ENCODE assay signal across 18 cellular contexts in the genomic region with DNA sequence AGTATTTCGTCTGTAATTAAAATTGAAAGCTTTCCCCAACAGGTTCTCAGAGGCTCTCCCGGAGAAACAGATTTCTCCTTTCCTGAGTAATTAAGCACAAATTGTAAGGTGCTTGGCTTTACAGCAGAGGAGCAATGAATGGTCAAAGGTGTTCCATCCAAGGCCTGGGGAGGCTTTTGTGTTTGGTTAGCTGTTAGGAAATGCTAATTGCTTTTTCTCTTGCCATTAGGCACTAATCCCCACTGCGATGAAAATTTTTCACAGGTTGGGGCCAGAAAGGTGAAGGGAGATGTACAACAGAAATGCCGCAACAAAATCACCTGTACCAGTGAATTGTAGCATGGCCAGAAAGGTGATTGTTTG.
"Had no signal": no experiment of that assay in that cellular context is flagged by ENCODE, and none has a peak within 500 bp of the region (broad histone marks: within the 10 kb centered on the region; RNA-seq: fewer than 3 reads in every experiment).

No MANE protein-coding gene starts in this region.

- H2AFZ ChIP-seq: parathyroid adenoma had no signal

- H3K79me2 ChIP-seq: parathyroid adenoma had no signal

- H3K4me1 ChIP-seq: ascending aorta, gastrocnemius medialis, lower lobe of right lung, sigmoid colon, spleen, testis had no signal

- H3K27ac Mint-ChIP-seq: activated CD4-positive, alpha-beta memory T cell treated with anti-CD3 and anti-CD28 coated beads for 36 hours; activated CD8-positive, alpha-beta memory T cell treated with anti-CD3 and anti-CD28 coated beads, Interleukin-2, amount 10 ng/mL, durations not matched to agents 7 days and 5 days; activated naive CD4-positive, alpha-beta T cell treated with anti-CD3 and anti-CD28 coated beads, Interleukin-2, amount 10 ng/mL, durations not matched to agents 7 days and 5 days; activated T-helper 2 cell treated with anti-CD3 and anti-CD28 coated beads, Interferon-gamma antibody, Interleukin-2, Interleukin-4, amounts not matched to agents 10 μg/mL and 5 μg/mL and 100 μg/mL, durations not matched to agents 14 hours and 24 hours and 36 hours; dendritic cell treated with granulocyte-macrophage colony-stimulating factor and Interleukin-4, amounts not matched to agents 40 ng/mL and 50 ng/mL, for 4 days; mesothelial cell of epicardium; stimulated activated naive CD8-positive, alpha-beta T cell treated with anti-CD3 and anti-CD28 coated beads, Interleukin-15, amount 100 ng/mL, for 72 hours had no signal

- FAIRE-seq: bronchial epithelial cell had no signal

- H3K27me3 Mint-ChIP-seq: activated CD4-positive, alpha-beta memory T cell treated with anti-CD3 and anti-CD28 coated beads for 36 hours; activated CD8-positive, alpha-beta memory T cell treated with anti-CD3 and anti-CD28 coated beads, Interleukin-2, amount 10 ng/mL, durations not matched to agents 7 days and 5 days; activated naive CD4-positive, alpha-beta T cell treated with anti-CD3 and anti-CD28 coated beads, Interleukin-2, amount 10 ng/mL, durations not matched to agents 7 days and 5 days; dendritic cell treated with granulocyte-macrophage colony-stimulating factor and Interleukin-4, amounts not matched to agents 40 ng/mL and 50 ng/mL, for 4 days had no signal

- H3K4me1 Mint-ChIP-seq: activated CD8-positive, alpha-beta memory T cell treated with anti-CD3 and anti-CD28 coated beads, Interleukin-2, amount 10 ng/mL, durations not matched to agents 7 days and 5 days; activated naive CD4-positive, alpha-beta T cell treated with anti-CD3 and anti-CD28 coated beads, Interleukin-2, amount 10 ng/mL, durations not matched to agents 7 days and 5 days; stimulated activated naive CD8-positive, alpha-beta T cell treated with anti-CD3 and anti-CD28 coated beads, Interleukin-15, amount 100 ng/mL, for 72 hours had no signal

- DNase-seq: activated CD4-positive, alpha-beta memory T cell treated with anti-CD3 and anti-CD28 coated beads for 36 hours; activated CD8-positive, alpha-beta memory T cell treated with anti-CD3 and anti-CD28 coated beads, Interleukin-2, amount 10 ng/mL, durations not matched to agents 7 days and 5 days; activated naive CD4-positive, alpha-beta T cell treated with anti-CD3 and anti-CD28 coated beads, Interleukin-2, amount 10 ng/mL, durations not matched to agents 7 days and 5 days; activated T-cell treated with anti-CD3 and anti-CD28 coated beads, Interleukin-2, amount 50 U/mL, for 1 hour; gastrocnemius medialis; left colon; lower lobe of right lung; sigmoid colon; spleen; stimulated activated naive CD8-positive, alpha-beta T cell treated with anti-CD3 and anti-CD28 coated beads, Interleukin-15, amount 100 ng/mL, for 72 hours; T1000; testis had no signal

- H3K9me3 Mint-ChIP-seq: activated CD4-positive, alpha-beta memory T cell treated with anti-CD3 and anti-CD28 coated beads for 36 hours; activated naive CD4-positive, alpha-beta T cell treated with anti-CD3 and anti-CD28 coated beads, Interleukin-2, amount 10 ng/mL, durations not matched to agents 7 days and 5 days; activated T-helper 2 cell treated with anti-CD3 and anti-CD28 coated beads, Interferon-gamma antibody, Interleukin-2, Interleukin-4, amounts not matched to agents 10 μg/mL and 5 μg/mL and 100 μg/mL, durations not matched to agents 14 hours and 24 hours and 36 hours; dendritic cell treated with granulocyte-macrophage colony-stimulating factor and Interleukin-4, amounts not matched to agents 40 ng/mL and 50 ng/mL, for 4 days; stimulated activated naive CD8-positive, alpha-beta T cell treated with anti-CD3 and anti-CD28 coated beads, Interleukin-15, amount 100 ng/mL, for 72 hours had no signal

- H3K36me3 Mint-ChIP-seq: activated CD4-positive, alpha-beta memory T cell treated with anti-CD3 and anti-CD28 coated beads for 36 hours; activated CD8-positive, alpha-beta memory T cell treated with anti-CD3 and anti-CD28 coated beads, Interleukin-2, amount 10 ng/mL, durations not matched to agents 7 days and 5 days; activated naive CD4-positive, alpha-beta T cell treated with anti-CD3 and anti-CD28 coated beads, Interleukin-2, amount 10 ng/mL, durations not matched to agents 7 days and 5 days; mesothelial cell of epicardium had no signal

- H3K27ac ChIP-seq: ascending aorta, gastrocnemius medialis, lower lobe of right lung, parathyroid adenoma, sigmoid colon, spleen, testis had no signal

- H3K9me3 ChIP-seq: ascending aorta, gastrocnemius medialis, lower lobe of right lung, sigmoid colon, spleen, testis had no signal

- H3K36me3 ChIP-seq: ascending aorta, gastrocnemius medialis, lower lobe of right lung, sigmoid colon, spleen had no signal

- H3K27me3 ChIP-seq: ascending aorta, gastrocnemius medialis, sigmoid colon, spleen, testis had no signal

- ATAC-seq: activated CD8-positive, alpha-beta memory T cell treated with anti-CD3 and anti-CD28 coated beads, Interleukin-2, amount 10 ng/mL, durations not matched to agents 7 days and 5 days; gastrocnemius medialis; left colon; lower lobe of right lung; stimulated activated naive CD8-positive, alpha-beta T cell treated with anti-CD3 and anti-CD28 coated beads, Interleukin-15, amount 100 ng/mL, for 72 hours had no signal

- H3K4me3 Mint-ChIP-seq: activated CD4-positive, alpha-beta memory T cell treated with anti-CD3 and anti-CD28 coated beads for 36 hours; activated CD8-positive, alpha-beta memory T cell treated with anti-CD3 and anti-CD28 coated beads, Interleukin-2, amount 10 ng/mL, durations not matched to agents 7 days and 5 days; activated naive CD4-positive, alpha-beta T cell treated with anti-CD3 and anti-CD28 coated beads, Interleukin-2, amount 10 ng/mL, durations not matched to agents 7 days and 5 days; dendritic cell treated with granulocyte-macrophage colony-stimulating factor and Interleukin-4, amounts not matched to agents 40 ng/mL and 50 ng/mL, for 4 days; stimulated activated naive CD8-positive, alpha-beta T cell treated with anti-CD3 and anti-CD28 coated beads, Interleukin-15, amount 100 ng/mL, for 72 hours had no signal

- H3K4me3 ChIP-seq: ascending aorta, gastrocnemius medialis, lower lobe of right lung, sigmoid colon, spleen, testis had no signal

- H3K9ac ChIP-seq: parathyroid adenoma had no signal
